Comparison of ENCODE assay signal across 18 cellular contexts in genomic region chr1:27103498-27103897, GRCh38.
"Had no signal": no experiment of that assay in that cellular context is flagged by ENCODE, and none has a peak within 500 bp of the region (broad histone marks: within the 10 kb centered on the region; RNA-seq: fewer than 3 reads in every experiment).

No MANE protein-coding gene starts in this region.

- H3K27ac Mint-ChIP-seq: activated B cell treated with CpG ODN at 0.5 μM for 24 hours; activated naive CD4-positive, alpha-beta T cell treated with anti-CD3 and anti-CD28 coated beads, Interleukin-2, amount 50 U/mL, for 24 hours; activated T-cell treated with anti-CD3 and anti-CD28 coated beads, Interleukin-2, amount 50 U/mL, for 24 hours; dendritic cell treated with granulocyte-macrophage colony-stimulating factor and Interleukin-4, amounts not matched to agents 40 ng/mL and 50 ng/mL, for 4 days; endodermal cell; progenitor cell of endocrine pancreas had no signal

- H3K4me3 ChIP-seq: body of pancreas, lung had no signal

- ATAC-seq: naive thymus-derived CD4-positive, alpha-beta T cell had no signal

- H3K27me3 ChIP-seq: body of pancreas had no signal

- H3K4me1 ChIP-seq: body of pancreas had no signal

- H3K9me3 Mint-ChIP-seq: activated B cell treated with CpG ODN at 0.5 μM for 24 hours; activated naive CD4-positive, alpha-beta T cell treated with anti-CD3 and anti-CD28 coated beads, Interleukin-2, amount 50 U/mL, for 24 hours; activated T-cell treated with anti-CD3 and anti-CD28 coated beads, Interleukin-2, amount 50 U/mL, for 24 hours; dendritic cell treated with granulocyte-macrophage colony-stimulating factor and Interleukin-4, amounts not matched to agents 40 ng/mL and 50 ng/mL, for 4 days; endodermal cell; immature natural killer cell had no signal

- H3K4me3 Mint-ChIP-seq: activated B cell treated with CpG ODN at 0.5 μM for 24 hours; activated naive CD4-positive, alpha-beta T cell treated with anti-CD3 and anti-CD28 coated beads, Interleukin-2, amount 50 U/mL, for 24 hours; activated T-cell treated with anti-CD3 and anti-CD28 coated beads, Interleukin-2, amount 50 U/mL, for 24 hours; dendritic cell treated with granulocyte-macrophage colony-stimulating factor and Interleukin-4, amounts not matched to agents 40 ng/mL and 50 ng/mL, for 4 days; endodermal cell; immature natural killer cell; naive thymus-derived CD4-positive, alpha-beta T cell had no signal

- H3K9me3 ChIP-seq: body of pancreas had no signal

- DNase-seq: activated B cell treated with CpG ODN at 0.5 μM for 24 hours; activated CD4-positive, alpha-beta T cell treated with anti-CD3 and anti-CD28 coated beads, Interleukin-2, amount 50 U/mL, for 1 hour; activated effector memory CD4-positive, alpha-beta T cell treated with Interleukin-2 at 50 U/mL for 16 hours; activated T-cell treated with anti-CD3 and anti-CD28 coated beads, Interleukin-2, amount 50 U/mL, for 24 hours; amniotic stem cell; body of pancreas; endodermal cell; erythroblast; immature natural killer cell; naive thymus-derived CD4-positive, alpha-beta T cell; right cardiac atrium; stimulated activated naive CD4-positive, alpha-beta T cell treated with Interleukin-2 at 50 U/mL for 16 hours; T-helper 2 cell; trophoblast cell had no signal

- H3K27me3 Mint-ChIP-seq: activated B cell treated with CpG ODN at 0.5 μM for 24 hours; activated naive CD4-positive, alpha-beta T cell treated with anti-CD3 and anti-CD28 coated beads, Interleukin-2, amount 50 U/mL, for 24 hours; activated T-cell treated with anti-CD3 and anti-CD28 coated beads, Interleukin-2, amount 50 U/mL, for 24 hours; dendritic cell treated with granulocyte-macrophage colony-stimulating factor and Interleukin-4, amounts not matched to agents 40 ng/mL and 50 ng/mL, for 4 days; naive thymus-derived CD4-positive, alpha-beta T cell; progenitor cell of endocrine pancreas had no signal

- H3K27ac ChIP-seq: body of pancreas had no signal
